8 cellular contexts compared by ENCODE assay signal in genomic region chr4:109301691-109302365, GRCh38. TPM values are rescaled to one million over a fixed set of nuclear protein-coding genes. Genes with fewer than 3 reads are reported as not detected.
DNase-seq lines count a peak whose midpoint lies in the region; ATAC-seq and TF ChIP-seq lines count a peak whose summit lies in the region.

No MANE protein-coding gene starts in this region.

- H3K27me3 ChIP-seq in CD8-positive, alpha-beta memory T cell (ENCODE audit: insufficient read depth, low read length, poor library complexity, severe bottlenecking) = peaks cover 22% of the 10 kb centered on the region
- H3K27me3 ChIP-seq in SK-N-SH (ENCODE audit: insufficient read depth) = peaks cover 47% of the 10 kb centered on the region
- H3K27me3 ChIP-seq in osteoblast (ENCODE audit: insufficient read depth, low read length) = peaks cover 50% of the 10 kb centered on the region

- H3K4me1 Mint-ChIP-seq in CD8-positive, alpha-beta memory T cell = peaks cover 12 to 21% (median 12%) of the 10 kb centered on the region in 3 donors

- CTCF ChIA-PET in CD8-positive, alpha-beta memory T cell (lab: Charles Lee) = no interaction called here
- CTCF ChIA-PET in SK-N-SH (lab: Yijun Ruan, JAX) = interaction anchor here (1.0 kb wide), 1 partner anchor 647 kb away, joined by 3 read pairs; no protein-coding TSS in a partner anchor

- TF ChIP-seq EP300 in SK-N-SH (IDR thresholded peaks at IDR 0.05; ENCODE audit: borderline replicate concordance in 1 of 2, low read depth in 1 of 2, low read length in 1 of 2) = no peak

- H4K20me1 ChIP-seq in SK-N-SH (ENCODE audit: insufficient read depth) = no peaks in the 10 kb centered on the region
- H4K20me1 ChIP-seq in osteoblast (ENCODE audit: insufficient read depth, low read length) = no peaks in the 10 kb centered on the region

- H3K4me3 ChIP-seq in CD8-positive, alpha-beta memory T cell (ENCODE audit: low read length) = peak overlapping the region; percentile 19
- H3K4me3 ChIP-seq in SK-N-SH (ENCODE audit: low read depth in 2 of 2, low read length in 1 of 2) (peak overlapping the region in 1 of 2 experiments; percentile 50; a peak in 3 of 4 replicates), fibroblast of mammary gland (ENCODE audit: control insufficient read depth, low read depth, low read length) (peak overlapping the region; percentile 31), osteoblast (ENCODE audit: insufficient read depth, low read length) (peak overlapping the region; percentile 63)

- peaks cover 52 to 77% of the 10 kb centered on the region in 2 donors for H3K27me3 Mint-ChIP-seq in CD8-positive, alpha-beta memory T cell

- H3K9me3 ChIP-seq in CD8-positive, alpha-beta memory T cell (ENCODE audit: low read length) = no peaks in the 10 kb centered on the region
- H3K9me3 ChIP-seq in SK-N-SH (no peaks in the 10 kb centered on the region), osteoblast (ENCODE audit: low read depth, low read length) (no peaks in the 10 kb centered on the region)

- no peaks in the 10 kb centered on the region for H3K36me3 Mint-ChIP-seq in CD8-positive, alpha-beta memory T cell

- no peak for ATAC-seq in GM21825 (IDR thresholded peaks at IDR 0.05; ENCODE audit: unreplicated experiment)

- H2AFZ ChIP-seq in SK-N-SH (ENCODE audit: low read depth) = no peak overlapping the region
- peak overlapping the region; percentile 86 for H2AFZ ChIP-seq in osteoblast (ENCODE audit: low read length)

- no peaks in the 10 kb centered on the region for H3K9me3 Mint-ChIP-seq in CD8-positive, alpha-beta memory T cell

- no peaks in the 10 kb centered on the region for H3F3A ChIP-seq in SK-N-SH (replicated peaks; ENCODE audit: insufficient read depth)

- peaks cover 9% of the 10 kb centered on the region for H3K4me1 ChIP-seq in CD8-positive, alpha-beta memory T cell (ENCODE audit: insufficient read depth, low read length)
- H3K4me1 ChIP-seq in SK-N-SH (ENCODE audit: control insufficient read depth in 1 of 2, insufficient read depth in 2 of 2, low read depth in 1 of 2, low read length in 1 of 2) (peaks cover 0 to 5% of the 10 kb centered on the region in 2 experiments; a peak in 1 of 4 replicates), osteoblast (ENCODE audit: insufficient read depth, low read length) (peaks cover 6% of the 10 kb centered on the region)

- H3K36me3 ChIP-seq in CD8-positive, alpha-beta memory T cell (ENCODE audit: insufficient read depth, low read length) = no peaks in the 10 kb centered on the region
- H3K36me3 ChIP-seq in SK-N-SH (replicated peaks in 1 of 2; ENCODE audit: control insufficient read depth in 1 of 2, insufficient read depth in 2 of 2, low read length in 1 of 2) (no peaks in the 10 kb centered on the region), osteoblast (ENCODE audit: insufficient read depth, low read length) (no peaks in the 10 kb centered on the region)

- no peak for TF ChIP-seq CTCF in SK-N-SH (IDR thresholded peaks at IDR 0.05)
- TF ChIP-seq CTCF in fibroblast of mammary gland (conservative IDR thresholded peaks at IDR 0.05; ENCODE audit: control insufficient read depth, insufficient read depth, low read depth, low read length) = no peak
- no peak for TF ChIP-seq CTCF in osteoblast (IDR thresholded peaks at IDR 0.05; ENCODE audit: extremely low read depth, low read depth, low read length)

- no peak overlapping the region for H3K27ac ChIP-seq in CD8-positive, alpha-beta memory T cell (ENCODE audit: low read depth, low read length)
- H3K27ac ChIP-seq in SK-N-SH (ENCODE audit: low read depth in 2 of 2, low read length in 1 of 2) (no peak overlapping the region), osteoblast (ENCODE audit: low read depth, low read length) (no peak overlapping the region)

- H3K9me2 ChIP-seq in SK-N-SH = no peaks in the 10 kb centered on the region

- no peak for DNase-seq in CD8-positive, alpha-beta memory T cell
- DNase-seq in SK-N-SH = peak; percentile 26
- no peak for DNase-seq in fibroblast of mammary gland (ENCODE audit: low read depth)
- no peak for DNase-seq in osteoblast (ENCODE audit: insufficient read length, low spot score, missing footprints)
- DNase-seq in NCI-H2171 (lab: John Stamatoyannopoulos, UW) = no peak
- DNase-seq in activated effector memory CD4-positive, alpha-beta T cell treated with anti-CD3 and anti-CD28 coated beads, Interleukin-2, amount 50 U/mL, for 16 hours = no peak
- no peak for DNase-seq in AML-193 (lab: John Stamatoyannopoulos, UW)

- H3K4me3 Mint-ChIP-seq in CD8-positive, alpha-beta memory T cell = peak overlapping the region; percentile 27 to 90 (median 79)

- POLR2A ChIA-PET in CD8-positive, alpha-beta memory T cell (lab: Charles Lee) = no interaction called here
- POLR2A ChIA-PET in SK-N-SH (lab: Yijun Ruan, JAX) = no interaction called here

- H3K27ac Mint-ChIP-seq in CD8-positive, alpha-beta memory T cell = peak overlapping the region in 1 of 8 donors; percentile 59

- H3K79me2 ChIP-seq in SK-N-SH (ENCODE audit: insufficient read depth) (no peaks in the 10 kb centered on the region), osteoblast (ENCODE audit: insufficient read depth, low read length) (no peaks in the 10 kb centered on the region)

- no peak overlapping the region for H3K9ac ChIP-seq in SK-N-SH

- H3K4me2 ChIP-seq in SK-N-SH (peak overlapping the region; percentile 76), osteoblast (ENCODE audit: insufficient read depth, low read length) (peak overlapping the region; percentile 80)

- no peak for TF ChIP-seq RAD21 in SK-N-SH (IDR thresholded peaks at IDR 0.05; ENCODE audit: low read length)

- 13% methylated on average over 32 of the region's 40 CpGs for WGBS in SK-N-SH (ENCODE audit: low lambda C conversion rate)

TF ChIP-seq in SK-N-SH, 30 proteins besides CTCF, POLR2A, EP300 and RAD21 (continues in another document):
- TF ChIP-seq FOXJ3 (CRISPR knock-in tag; IDR thresholded peaks at IDR 0.05) (no peak), MEF2A (IDR thresholded peaks at IDR 0.05; ENCODE audit: borderline replicate concordance, low read depth) (no peak), TAF1 (IDR thresholded peaks at IDR 0.05; ENCODE audit: borderline replicate concordance, low read depth, low read length) (no peak), MXI1 (IDR thresholded peaks at IDR 0.05; ENCODE audit: low read depth, low read length) (no peak), GATA2 (CRISPR knock-in tag; IDR thresholded peaks at IDR 0.05) (no peak), YY1 (IDR thresholded peaks at IDR 0.05; ENCODE audit: low read depth) (no peak), CHD2 (IDR thresholded peaks at IDR 0.05; ENCODE audit: low read length, partially characterized antibody) (no peak), RFX5 (IDR thresholded peaks at IDR 0.05; ENCODE audit: low read length) (no peak), TEAD4 (IDR thresholded peaks at IDR 0.05; ENCODE audit: borderline replicate concordance, insufficient read depth) (no peak), USF1 (IDR thresholded peaks at IDR 0.05; ENCODE audit: borderline replicate concordance, low read depth) (no peak), RCOR1 (IDR thresholded peaks at IDR 0.05; ENCODE audit: low read length) (no peak), ZBTB33 (IDR thresholded peaks at IDR 0.05; ENCODE audit: borderline replicate concordance, low read depth) (no peak)

RNA-seq across cellular contexts. Expression of gene COL25A1, which starts 0.6 kb away (rescaled TPM):
- not detected for total RNA-seq in CD8-positive, alpha-beta memory T cell
- not detected for polyA plus RNA-seq in CD8-positive, alpha-beta memory T cell
- not detected in 2 replicates for polyA plus RNA-seq in SK-N-SH (2012; rRNA removed)
- 0.01 TPM in 2 replicates for polyA plus RNA-seq in SK-N-SH (2012; cell fraction: cytosol; rRNA removed)
- polyA plus RNA-seq in SK-N-SH (2012; cell fraction: nucleus; rRNA removed) = not detected in 2 replicates
- total RNA-seq in osteoblast = 1.2 and 1.4 TPM in 2 replicates
